ENCODE assay signal across 3 cellular contexts in genomic region chr3:197404030-197404429, GRCh38.
TF ChIP-seq lines count a peak whose summit lies in the region.

No MANE protein-coding gene starts in this region.

TF ChIP-seq in SK-N-SH, 30 proteins besides CTCF, POLR2A, EP300 and RAD21 (continued from another document):
- TF ChIP-seq, protein P1, sequence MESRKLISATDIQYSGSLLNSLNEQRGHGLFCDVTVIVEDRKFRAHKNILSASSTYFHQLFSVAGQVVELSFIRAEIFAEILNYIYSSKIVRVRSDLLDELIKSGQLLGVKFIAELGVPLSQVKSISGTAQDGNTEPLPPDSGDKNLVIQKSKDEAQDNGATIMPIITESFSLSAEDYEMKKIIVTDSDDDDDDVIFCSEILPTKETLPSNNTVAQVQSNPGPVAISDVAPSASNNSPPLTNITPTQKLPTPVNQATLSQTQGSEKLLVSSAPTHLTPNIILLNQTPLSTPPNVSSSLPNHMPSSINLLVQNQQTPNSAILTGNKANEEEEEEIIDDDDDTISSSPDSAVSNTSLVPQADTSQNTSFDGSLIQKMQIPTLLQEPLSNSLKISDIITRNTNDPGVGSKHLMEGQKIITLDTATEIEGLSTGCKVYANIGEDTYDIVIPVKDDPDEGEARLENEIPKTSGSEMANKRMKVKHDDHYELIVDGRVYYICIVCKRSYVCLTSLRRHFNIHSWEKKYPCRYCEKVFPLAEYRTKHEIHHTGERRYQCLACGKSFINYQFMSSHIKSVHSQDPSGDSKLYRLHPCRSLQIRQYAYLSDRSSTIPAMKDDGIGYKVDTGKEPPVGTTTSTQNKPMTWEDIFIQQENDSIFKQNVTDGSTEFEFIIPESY (IDR thresholded peaks at IDR 0.05; ENCODE audit: borderline replicate concordance, low read depth) = no peak
- TF ChIP-seq, protein P2, sequence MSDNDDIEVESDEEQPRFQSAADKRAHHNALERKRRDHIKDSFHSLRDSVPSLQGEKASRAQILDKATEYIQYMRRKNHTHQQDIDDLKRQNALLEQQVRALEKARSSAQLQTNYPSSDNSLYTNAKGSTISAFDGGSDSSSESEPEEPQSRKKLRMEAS (IDR thresholded peaks at IDR 0.05; ENCODE audit: low read depth) = no peak
- TF ChIP-seq GABPA (IDR thresholded peaks at IDR 0.05; ENCODE audit: low read depth) (no peak), YY1 (IDR thresholded peaks at IDR 0.05; ENCODE audit: low read depth) (no peak), TEAD4 (IDR thresholded peaks at IDR 0.05; ENCODE audit: borderline replicate concordance, insufficient read depth) (no peak), EZH2phosphoT487 (IDR thresholded peaks at IDR 0.05; ENCODE audit: borderline replicate concordance, low read depth) (no peak)
TF ChIP-seq in SK-N-SH: peak in this region for 0.

TF ChIP-seq in SK-N-SH treated with all-trans-retinoic acid at 6 μM for 48 hours, 23 proteins besides CTCF, POLR2A, EP300 and RAD21 (continued from another document):
- TF ChIP-seq POU6F1 (CRISPR knock-in tag; IDR thresholded peaks at IDR 0.05; ENCODE audit: borderline replicate concordance, low read depth) (no peak), ESRRG (CRISPR knock-in tag; IDR thresholded peaks at IDR 0.05) (no peak), RARB (CRISPR knock-in tag; IDR thresholded peaks at IDR 0.05) (no peak), ZNF8 (CRISPR knock-in tag; IDR thresholded peaks at IDR 0.05) (no peak), ZNF565 (CRISPR knock-in tag; conservative IDR thresholded peaks at IDR 0.05; ENCODE audit: low read depth) (no peak), ZFP3 (CRISPR knock-in tag; IDR thresholded peaks at IDR 0.05) (no peak), PPARA (CRISPR knock-in tag; IDR thresholded peaks at IDR 0.05; ENCODE audit: borderline replicate concordance) (no peak), ARNTL (CRISPR knock-in tag; IDR thresholded peaks at IDR 0.05; ENCODE audit: borderline replicate concordance, low read depth) (no peak), GLIS3 (CRISPR knock-in tag; IDR thresholded peaks at IDR 0.05) (no peak), ISL1 (CRISPR knock-in tag; IDR thresholded peaks at IDR 0.05) (no peak)

TF ChIP-seq in HCT116, 20 proteins besides CTCF, POLR2A, EP300 and RAD21 (continued from another document):
- TF ChIP-seq ATF3 (IDR thresholded peaks at IDR 0.05) (no peak), POLR2AphosphoS5 (IDR thresholded peaks at IDR 0.05; ENCODE audit: low read depth, low read length) (no peak), EZH2phosphoT487 (IDR thresholded peaks at IDR 0.05; ENCODE audit: borderline replicate concordance) (no peak), ZNF274 (IDR thresholded peaks at IDR 0.05; ENCODE audit: low read depth, low read length) (no peak), SP1 (IDR thresholded peaks at IDR 0.05; ENCODE audit: low read depth) (no peak), ZFX (IDR thresholded peaks at IDR 0.05) (no peak), EZH2 (IDR thresholded peaks at IDR 0.05) (no peak), CEBPB (IDR thresholded peaks at IDR 0.05; ENCODE audit: low read depth) (no peak), TCF7L2 (IDR thresholded peaks at IDR 0.05; ENCODE audit: borderline replicate concordance, extremely low read depth, insufficient read depth, insufficient read length) (no peak), REST (IDR thresholded peaks at IDR 0.05; ENCODE audit: low read depth) (no peak), SRF (IDR thresholded peaks at IDR 0.05; ENCODE audit: low read depth) (no peak)
- TF ChIP-seq, protein P2 (IDR thresholded peaks at IDR 0.05) = no peak
